ENCODE assay signal across 8 cellular contexts in genomic region chr20:34709044-34709835, GRCh38. TPM values are rescaled to one million over a fixed set of nuclear protein-coding genes. Genes with fewer than 3 reads are reported as not detected.
A peak's percentile ranks its signal among the peaks of the same experiment; 100 is the strongest.
DNase-seq lines count a peak whose midpoint lies in the region; ATAC-seq and TF ChIP-seq lines count a peak whose summit lies in the region.

No MANE protein-coding gene starts in this region.

- intact Hi-C loops in activated T-helper 2 cell treated with anti-CD3 and anti-CD28 coated beads, Interferon-gamma antibody, Interleukin-2, Interleukin-4, amounts not matched to agents 10 μg/mL and 5 μg/mL and 100 μg/mL, durations not matched to agents 14 hours and 24 hours and 36 hours (cut with micrococcal nuclease): loop anchor here (1.0 kb wide), 1 partner anchor 32 kb away; the partner anchor contains the start of gene PIGU

- H3K36me3 ChIP-seq in neural cell (ENCODE audit: insufficient read depth, low read length): peaks cover 6% of the 10 kb centered on the region

- no peaks in the 10 kb centered on the region for H3K27me3 Mint-ChIP-seq in activated T-helper 2 cell treated with anti-CD3 and anti-CD28 coated beads, Interferon-gamma antibody, Interleukin-2, Interleukin-4, amounts not matched to agents 10 μg/mL and 5 μg/mL and 100 μg/mL, durations not matched to agents 14 hours and 24 hours and 36 hours (ENCODE audit: low read depth)
- H3K27me3 Mint-ChIP-seq in stimulated activated naive CD8-positive, alpha-beta T cell treated with anti-CD3 and anti-CD28 coated beads, Interleukin-15, amount 100 ng/mL, for 72 hours: peaks cover 8% of the 10 kb centered on the region

- no peak for TF ChIP-seq EP300 in neural cell (conservative IDR thresholded peaks at IDR 0.05; ENCODE audit: poor library complexity, severe bottlenecking)

- no peaks in the 10 kb centered on the region for H3K9me2 ChIP-seq in neural cell (ENCODE audit: insufficient read depth, low read length)

- peak; percentile 40 for ATAC-seq in GM19467 (IDR thresholded peaks at IDR 0.05; ENCODE audit: unreplicated experiment)
- peak; percentile 90 for ATAC-seq in stimulated activated naive CD8-positive, alpha-beta T cell treated with anti-CD3 and anti-CD28 coated beads, Interleukin-15, amount 100 ng/mL, for 72 hours

- TF ChIP-seq CTCF in neural cell (IDR thresholded peaks at IDR 0.05; ENCODE audit: poor library complexity, severe bottlenecking): no peak

- H2AFZ ChIP-seq in neural cell (ENCODE audit: low read depth, low read length): no peak overlapping the region

- no peak for TF ChIP-seq RAD21 in neural cell (conservative IDR thresholded peaks at IDR 0.05)

- no peaks in the 10 kb centered on the region for H3K9me3 Mint-ChIP-seq in activated T-helper 2 cell treated with anti-CD3 and anti-CD28 coated beads, Interferon-gamma antibody, Interleukin-2, Interleukin-4, amounts not matched to agents 10 μg/mL and 5 μg/mL and 100 μg/mL, durations not matched to agents 14 hours and 24 hours and 36 hours
- no peaks in the 10 kb centered on the region for H3K9me3 Mint-ChIP-seq in stimulated activated naive CD8-positive, alpha-beta T cell treated with anti-CD3 and anti-CD28 coated beads, Interleukin-15, amount 100 ng/mL, for 72 hours

- no peaks in the 10 kb centered on the region for H3K9me3 ChIP-seq in neural cell (ENCODE audit: low read length)

- H4K20me1 ChIP-seq in neural cell (ENCODE audit: insufficient read depth): no peaks in the 10 kb centered on the region

- H3K27ac Mint-ChIP-seq in activated T-helper 2 cell treated with anti-CD3 and anti-CD28 coated beads, Interferon-gamma antibody, Interleukin-2, Interleukin-4, amounts not matched to agents 10 μg/mL and 5 μg/mL and 100 μg/mL, durations not matched to agents 14 hours and 24 hours and 36 hours: peak overlapping the region; percentile 89
- peak overlapping the region; percentile 94 to 95 for H3K27ac Mint-ChIP-seq in stimulated activated naive CD8-positive, alpha-beta T cell treated with anti-CD3 and anti-CD28 coated beads, Interleukin-15, amount 100 ng/mL, for 72 hours

- peaks cover 33% of the 10 kb centered on the region for H3K4me1 Mint-ChIP-seq in activated T-helper 2 cell treated with anti-CD3 and anti-CD28 coated beads, Interferon-gamma antibody, Interleukin-2, Interleukin-4, amounts not matched to agents 10 μg/mL and 5 μg/mL and 100 μg/mL, durations not matched to agents 14 hours and 24 hours and 36 hours (ENCODE audit: low read depth)
- peaks cover 32% of the 10 kb centered on the region for H3K4me1 Mint-ChIP-seq in stimulated activated naive CD8-positive, alpha-beta T cell treated with anti-CD3 and anti-CD28 coated beads, Interleukin-15, amount 100 ng/mL, for 72 hours

- peak overlapping the region; percentile 56 for H3K4me3 ChIP-seq in neural cell (ENCODE audit: low read length)

- peak overlapping the region; percentile 45 for H3K9ac ChIP-seq in neural cell (ENCODE audit: low read length)

- no peaks in the 10 kb centered on the region for H3F3A ChIP-seq in neural cell (ENCODE audit: insufficient read depth, low read length, poor library complexity, severe bottlenecking)

- peaks cover 4% of the 10 kb centered on the region for H3K27me3 ChIP-seq in neural cell (ENCODE audit: insufficient read depth, low read depth, low read length)

- peaks cover 35% of the 10 kb centered on the region for H3K36me3 Mint-ChIP-seq in activated T-helper 2 cell treated with anti-CD3 and anti-CD28 coated beads, Interferon-gamma antibody, Interleukin-2, Interleukin-4, amounts not matched to agents 10 μg/mL and 5 μg/mL and 100 μg/mL, durations not matched to agents 14 hours and 24 hours and 36 hours (ENCODE audit: low read depth)

- peaks cover 20% of the 10 kb centered on the region for H3K79me2 ChIP-seq in neural cell (replicated peaks; ENCODE audit: insufficient read depth, low read length)

- H3K27ac ChIP-seq in neural cell (ENCODE audit: low read length): no peak overlapping the region

- DNase-seq in COR-L47 (lab: John Stamatoyannopoulos, UW) (peak; percentile 76), HT-29 (ENCODE audit: low spot score) (peak; percentile 95), RKO (ENCODE audit: low spot score) (peak; percentile 96), fibroblast of peridontal ligament (ENCODE audit: extremely low read depth) (peak; percentile 74)
- peak; percentile 77 for DNase-seq in activated T-helper 2 cell treated with anti-CD3 and anti-CD28 coated beads, Interferon-gamma antibody, Interleukin-2, Interleukin-4, amounts not matched to agents 10 μg/mL and 5 μg/mL and 100 μg/mL, durations not matched to agents 14 hours and 24 hours and 36 hours (ENCODE audit: low spot score)
- DNase-seq in stimulated activated naive CD8-positive, alpha-beta T cell treated with anti-CD3 and anti-CD28 coated beads, Interleukin-15, amount 100 ng/mL, for 72 hours: peak; percentile 90 to 93

- H3K4me2 ChIP-seq in neural cell (ENCODE audit: low read length): no peak overlapping the region

- H3K4me3 Mint-ChIP-seq in activated T-helper 2 cell treated with anti-CD3 and anti-CD28 coated beads, Interferon-gamma antibody, Interleukin-2, Interleukin-4, amounts not matched to agents 10 μg/mL and 5 μg/mL and 100 μg/mL, durations not matched to agents 14 hours and 24 hours and 36 hours (ENCODE audit: low read depth): peak overlapping the region; percentile 84
- H3K4me3 Mint-ChIP-seq in stimulated activated naive CD8-positive, alpha-beta T cell treated with anti-CD3 and anti-CD28 coated beads, Interleukin-15, amount 100 ng/mL, for 72 hours: peak overlapping the region; percentile 93 to 94

TF ChIP-seq in neural cell, 6 proteins besides CTCF, POLR2A, EP300 and RAD21:
- TF ChIP-seq TAF1 (IDR thresholded peaks at IDR 0.05; ENCODE audit: low read depth): no peak
- peak; percentile 1 for TF ChIP-seq POLR2AphosphoS5 (IDR thresholded peaks at IDR 0.05)
- no peak for TF ChIP-seq REST (IDR thresholded peaks at IDR 0.05; ENCODE audit: borderline replicate concordance)
- TF ChIP-seq SMC3 (conservative IDR thresholded peaks at IDR 0.05; ENCODE audit: poor library complexity): no peak
- TF ChIP-seq MXI1 (conservative IDR thresholded peaks at IDR 0.05; ENCODE audit: poor library complexity, severe bottlenecking): no peak

RNA-seq across cellular contexts. Expression of gene TP53INP2, which starts 5.1 kb away (rescaled TPM):
- 3.9 and 4.3 TPM in 2 replicates for total RNA-seq in HT-29 (2014; rRNA removed; shearing (Covaris generic))
- 4.8 and 5.5 TPM in 2 replicates for total RNA-seq in activated T-helper 2 cell treated with anti-CD3 and anti-CD28 coated beads, Interferon-gamma antibody, Interleukin-2, Interleukin-4, amounts not matched to agents 10 μg/mL and 5 μg/mL and 100 μg/mL, durations not matched to agents 14 hours and 24 hours and 36 hours
- 10.7 and 11.5 TPM in 2 replicates for polyA plus RNA-seq in neural cell
- polyA minus RNA-seq in neural cell: 8.0 and 15.2 TPM in 2 replicates

RNA-seq across cellular contexts. Expression of gene PIGU, which starts 32.3 kb away (rescaled TPM):
- 28.9 and 36.2 TPM in 2 replicates for total RNA-seq in HT-29 (2014; rRNA removed; shearing (Covaris generic))
- total RNA-seq in activated T-helper 2 cell treated with anti-CD3 and anti-CD28 coated beads, Interferon-gamma antibody, Interleukin-2, Interleukin-4, amounts not matched to agents 10 μg/mL and 5 μg/mL and 100 μg/mL, durations not matched to agents 14 hours and 24 hours and 36 hours: 24.9 and 25.7 TPM in 2 replicates
- polyA plus RNA-seq in neural cell: 35.8 and 43.0 TPM in 2 replicates
- 26.8 and 29.6 TPM in 2 replicates for polyA minus RNA-seq in neural cell
